19 cellular contexts compared by ENCODE assay signal in the genomic region with DNA sequence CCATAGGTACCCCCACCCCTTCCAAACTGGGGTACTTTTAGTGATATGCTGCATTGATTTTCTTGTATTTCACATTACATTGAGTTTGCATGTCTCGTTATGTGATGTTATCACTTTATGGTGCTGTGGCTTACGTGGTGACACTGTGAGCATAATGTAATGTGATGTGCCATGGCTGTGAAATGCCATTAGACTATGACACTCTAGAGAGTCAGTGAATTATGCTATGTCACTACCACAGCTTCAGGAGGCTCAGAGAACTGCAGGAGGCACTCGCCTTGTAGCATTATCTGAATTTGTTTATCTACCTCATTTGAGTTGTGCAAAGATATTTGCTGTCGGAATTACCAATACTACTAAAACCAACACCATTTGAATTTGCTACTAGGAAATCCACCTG.
A peak's percentile ranks its signal among the peaks of the same experiment; 100 is the strongest.
DNase-seq lines count a peak whose midpoint lies in the region; ATAC-seq, FAIRE-seq and TF ChIP-seq lines count a peak whose summit lies in the region.
"Had no signal": no experiment of that assay in that cellular context is flagged by ENCODE, and none has a peak within 500 bp of the region (broad histone marks: within the 10 kb centered on the region; RNA-seq: fewer than 3 reads in every experiment).

No MANE protein-coding gene starts in this region.

- H3K9me3 ChIP-seq in neural cell (ENCODE audit: low read length) (no peaks in the 10 kb centered on the region), PC-9 (ENCODE audit: insufficient read depth, low read depth) (no peaks in the 10 kb centered on the region)
- H3K9me3 ChIP-seq: Caco-2 had no signal

- BruUV-seq in PC-9 (replicated peaks; lab: Mats Ljungman, UMichigan), result no TSS peak

- ATAC-seq in HG03442 (IDR thresholded peaks at IDR 0.05; ENCODE audit: unreplicated experiment), result no peak
- no peak for ATAC-seq in HG03196 (IDR thresholded peaks at IDR 0.05; ENCODE audit: unreplicated experiment)
- no peak for ATAC-seq in HG03571 (IDR thresholded peaks at IDR 0.05; ENCODE audit: unreplicated experiment)
- ATAC-seq: CD8-positive, alpha-beta T cell had no signal

- TF ChIP-seq CTCF in neural cell (IDR thresholded peaks at IDR 0.05; ENCODE audit: poor library complexity, severe bottlenecking) (peak; percentile 64), PC-9 (conservative IDR thresholded peaks at IDR 0.05) (no peak)

- H4K20me1 ChIP-seq in neural cell (ENCODE audit: insufficient read depth), result no peaks in the 10 kb centered on the region
- H4K20me1 ChIP-seq in PC-9 (ENCODE audit: insufficient read depth), result no peaks in the 10 kb centered on the region
- H4K20me1 ChIP-seq: BLaER1 had no signal

- POLR2A ChIA-PET in PC-9 (lab: Charles Lee; ENCODE audit: unreplicated experiment), result no interaction called here

- peak; percentile 61 for TF ChIP-seq EP300 in neural cell (conservative IDR thresholded peaks at IDR 0.05; ENCODE audit: poor library complexity, severe bottlenecking)

- H3K4me2 ChIP-seq in neural cell (ENCODE audit: low read length), result peak overlapping the region; percentile 27
- no peak overlapping the region for H3K4me2 ChIP-seq in PC-9
- H3K4me2 ChIP-seq: BLaER1 had no signal

- intact Hi-C loops in PC-9 (cut with micrococcal nuclease; ENCODE audit: unreplicated experiment), result no loop called here

- H3K9me2 ChIP-seq in neural cell (ENCODE audit: insufficient read depth, low read length), result no peaks in the 10 kb centered on the region
- H3K9me2 ChIP-seq in PC-9 (ENCODE audit: insufficient read depth), result no peaks in the 10 kb centered on the region

- DNase-seq in HTR-8/SVneo (ENCODE audit: insufficient read length, low spot score), result no peak
- DNase-seq in SK-N-DZ (ENCODE audit: low spot score), result peak; percentile 41
- DNase-seq in PC-9, result no peak
- DNase-seq: Caco-2; CD4-positive, CD25-positive, alpha-beta regulatory T cell; CD8-positive, alpha-beta T cell; DMS153; DND-41; GOT3; H7; HCEC 1CT had no signal

- H3K27me3 ChIP-seq in neural cell (ENCODE audit: insufficient read depth, low read depth, low read length), result no peaks in the 10 kb centered on the region
- no peaks in the 10 kb centered on the region for H3K27me3 ChIP-seq in PC-9 (ENCODE audit: insufficient read depth, low read depth)
- H3K27me3 ChIP-seq: BLaER1 had no signal

- peak; percentile 58 for TF ChIP-seq RAD21 in neural cell (conservative IDR thresholded peaks at IDR 0.05)

- H3K27ac ChIP-seq in neural cell (ENCODE audit: low read length) (peak overlapping the region; percentile 26), PC-9 (no peak overlapping the region)
- H3K27ac ChIP-seq: BLaER1, C4-2B had no signal

- no peaks in the 10 kb centered on the region for H3F3A ChIP-seq in neural cell (ENCODE audit: insufficient read depth, low read length, poor library complexity, severe bottlenecking)
- no peaks in the 10 kb centered on the region for H3F3A ChIP-seq in PC-9 (ENCODE audit: insufficient read depth, low read depth)

- H3K79me2 ChIP-seq in neural cell (replicated peaks; ENCODE audit: insufficient read depth, low read length) (no peaks in the 10 kb centered on the region), PC-9 (ENCODE audit: low read depth) (no peaks in the 10 kb centered on the region)

- H2AFZ ChIP-seq in neural cell (ENCODE audit: low read depth, low read length), result no peak overlapping the region
- no peak overlapping the region for H2AFZ ChIP-seq in PC-9

- H3K9ac ChIP-seq in neural cell (ENCODE audit: low read length), result no peak overlapping the region
- H3K9ac ChIP-seq: BLaER1 had no signal

- CTCF ChIA-PET in PC-9 (lab: Charles Lee), result no interaction called here

- H3K4me3 ChIP-seq in neural cell (ENCODE audit: low read length) (peak overlapping the region; percentile 16), PC-9 (no peak overlapping the region)
- H3K4me3 ChIP-seq: BLaER1 had no signal

- peak; percentile 16 for FAIRE-seq in HTR-8/SVneo (lab: Jason Lieb, UNC)
- FAIRE-seq: G401.6, GM19239 had no signal

- no peaks in the 10 kb centered on the region for H3K36me3 ChIP-seq in neural cell (ENCODE audit: insufficient read depth, low read length)
- no peaks in the 10 kb centered on the region for H3K36me3 ChIP-seq in PC-9 (ENCODE audit: low read depth)
- H3K36me3 ChIP-seq: BLaER1 had no signal

- no peaks in the 10 kb centered on the region for H3K4me1 ChIP-seq in PC-9 (replicated peaks; ENCODE audit: insufficient read depth)
- H3K4me1 ChIP-seq: Caco-2 had no signal

TF ChIP-seq in neural cell, 6 proteins besides CTCF, POLR2A, EP300 and RAD21:
- TF ChIP-seq, protein P1, sequence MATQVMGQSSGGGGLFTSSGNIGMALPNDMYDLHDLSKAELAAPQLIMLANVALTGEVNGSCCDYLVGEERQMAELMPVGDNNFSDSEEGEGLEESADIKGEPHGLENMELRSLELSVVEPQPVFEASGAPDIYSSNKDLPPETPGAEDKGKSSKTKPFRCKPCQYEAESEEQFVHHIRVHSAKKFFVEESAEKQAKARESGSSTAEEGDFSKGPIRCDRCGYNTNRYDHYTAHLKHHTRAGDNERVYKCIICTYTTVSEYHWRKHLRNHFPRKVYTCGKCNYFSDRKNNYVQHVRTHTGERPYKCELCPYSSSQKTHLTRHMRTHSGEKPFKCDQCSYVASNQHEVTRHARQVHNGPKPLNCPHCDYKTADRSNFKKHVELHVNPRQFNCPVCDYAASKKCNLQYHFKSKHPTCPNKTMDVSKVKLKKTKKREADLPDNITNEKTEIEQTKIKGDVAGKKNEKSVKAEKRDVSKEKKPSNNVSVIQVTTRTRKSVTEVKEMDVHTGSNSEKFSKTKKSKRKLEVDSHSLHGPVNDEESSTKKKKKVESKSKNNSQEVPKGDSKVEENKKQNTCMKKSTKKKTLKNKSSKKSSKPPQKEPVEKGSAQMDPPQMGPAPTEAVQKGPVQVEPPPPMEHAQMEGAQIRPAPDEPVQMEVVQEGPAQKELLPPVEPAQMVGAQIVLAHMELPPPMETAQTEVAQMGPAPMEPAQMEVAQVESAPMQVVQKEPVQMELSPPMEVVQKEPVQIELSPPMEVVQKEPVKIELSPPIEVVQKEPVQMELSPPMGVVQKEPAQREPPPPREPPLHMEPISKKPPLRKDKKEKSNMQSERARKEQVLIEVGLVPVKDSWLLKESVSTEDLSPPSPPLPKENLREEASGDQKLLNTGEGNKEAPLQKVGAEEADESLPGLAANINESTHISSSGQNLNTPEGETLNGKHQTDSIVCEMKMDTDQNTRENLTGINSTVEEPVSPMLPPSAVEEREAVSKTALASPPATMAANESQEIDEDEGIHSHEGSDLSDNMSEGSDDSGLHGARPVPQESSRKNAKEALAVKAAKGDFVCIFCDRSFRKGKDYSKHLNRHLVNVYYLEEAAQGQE (IDR thresholded peaks at IDR 0.05; ENCODE audit: borderline replicate concordance), result no peak
- TF ChIP-seq SMC3 (conservative IDR thresholded peaks at IDR 0.05; ENCODE audit: poor library complexity) (peak; percentile 44), POLR2AphosphoS5 (IDR thresholded peaks at IDR 0.05) (peak; percentile 66)
